Comparison of ENCODE assay signal across 24 cellular contexts in the genomic region with DNA sequence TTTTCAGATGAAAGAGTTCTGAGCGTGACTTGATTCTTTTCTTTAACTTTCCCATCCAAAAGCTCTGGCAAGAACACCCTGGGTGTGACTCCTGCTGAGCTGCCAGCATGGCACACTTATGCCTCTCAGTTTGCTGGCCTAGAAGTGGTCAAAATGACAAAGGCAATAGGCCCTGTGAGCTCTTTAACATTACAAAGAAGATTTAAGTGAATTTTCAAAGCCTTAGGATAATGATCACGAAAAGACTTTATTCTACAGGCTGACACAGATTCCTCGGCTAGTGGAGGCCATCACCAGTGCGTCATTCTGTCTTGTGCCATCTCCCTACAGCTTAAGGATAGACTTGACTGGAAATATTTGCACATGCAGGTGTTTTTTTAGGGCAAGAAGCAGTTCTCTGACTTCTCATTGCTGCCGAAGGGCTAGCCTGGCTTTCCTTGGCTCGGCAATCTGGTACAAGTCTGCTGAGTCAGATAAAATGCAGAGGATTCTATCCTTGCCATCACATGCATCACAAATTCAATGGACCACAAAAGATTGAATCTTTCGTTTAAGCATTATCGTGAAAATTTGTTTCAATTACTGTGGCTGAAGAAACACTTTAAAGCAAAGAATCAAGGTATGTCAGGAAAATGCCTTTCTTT.
"Had no signal": no experiment of that assay in that cellular context is flagged by ENCODE, and none has a peak within 500 bp of the region (broad histone marks: within the 10 kb centered on the region; RNA-seq: fewer than 3 reads in every experiment).

No MANE protein-coding gene starts in this region.

- DNase-seq: activated CD4-positive, alpha-beta T cell treated with anti-CD3 and anti-CD28 coated beads, Interleukin-2, amount 50 U/mL, for 1 hour; activated CD8-positive, alpha-beta memory T cell treated with anti-CD3 and anti-CD28 coated beads, Interleukin-2, amount 50 U/mL, for 48 hours; activated effector memory CD4-positive, alpha-beta T cell treated with Interleukin-2 at 50 U/mL for 16 hours; activated naive CD4-positive, alpha-beta T cell treated with anti-CD3 and anti-CD28 coated beads, Interleukin-2, amount 50 U/mL, for 16 hours; activated T-cell treated with anti-CD3 and anti-CD28 coated beads, Interleukin-2, amount 50 U/mL, for 48 hours; aorta; cerebellar nuclear complex; cortex of kidney; effector CD8-positive, alpha-beta T cell; heart right ventricle; left ventricle myocardium superior; right cardiac atrium; stimulated activated CD4-positive, alpha-beta T cell treated with anti-CD3 and anti-CD28 coated beads, Interleukin-15, amount 100 ng/mL, for 24 hours; stimulated activated CD4-positive, alpha-beta T cell treated with anti-CD3 and anti-CD28 coated beads, Interleukin-2, amount 100 ng/mL, for 48 hours; stimulated activated naive CD8-positive, alpha-beta T cell treated with anti-CD3 and anti-CD28 coated beads, Interleukin-15, amount 100 ng/mL, for 72 hours; T1000; transverse colon; uterus had no signal

- H3K27ac ChIP-seq: esophagus muscularis mucosa, gastroesophageal sphincter, heart right ventricle, prostate gland, suprapubic skin, transverse colon, uterus had no signal

- H3K4me3 Mint-ChIP-seq: stimulated activated naive CD8-positive, alpha-beta T cell treated with anti-CD3 and anti-CD28 coated beads, Interleukin-15, amount 100 ng/mL, for 72 hours had no signal

- ATAC-seq: activated CD4-positive, CD25-positive, alpha-beta regulatory T cell treated with anti-CD3 and anti-CD28 coated beads, Interleukin-2, amount 50 U/mL, for 24 hours; gastroesophageal sphincter; heart right ventricle; left ventricle myocardium superior; right cardiac atrium; stimulated activated naive CD8-positive, alpha-beta T cell treated with anti-CD3 and anti-CD28 coated beads, Interleukin-15, amount 100 ng/mL, for 72 hours had no signal

- H3K9me3 Mint-ChIP-seq: stimulated activated naive CD8-positive, alpha-beta T cell treated with anti-CD3 and anti-CD28 coated beads, Interleukin-15, amount 100 ng/mL, for 72 hours had no signal

- FAIRE-seq: endothelial cell of umbilical vein had no signal

- H3K36me3 ChIP-seq: esophagus muscularis mucosa, gastroesophageal sphincter, heart right ventricle, prostate gland, suprapubic skin, transverse colon, uterus had no signal

- H3K4me1 Mint-ChIP-seq: stimulated activated naive CD8-positive, alpha-beta T cell treated with anti-CD3 and anti-CD28 coated beads, Interleukin-15, amount 100 ng/mL, for 72 hours had no signal

- H3K9me3 ChIP-seq: esophagus muscularis mucosa, gastroesophageal sphincter, heart right ventricle, prostate gland, suprapubic skin, transverse colon, uterus had no signal

- H3K27me3 ChIP-seq: esophagus muscularis mucosa, gastroesophageal sphincter, suprapubic skin, transverse colon, uterus had no signal

- H3K4me3 ChIP-seq: esophagus muscularis mucosa, gastroesophageal sphincter, heart right ventricle, prostate gland, suprapubic skin, transverse colon, uterus had no signal

- H3K27ac Mint-ChIP-seq: stimulated activated naive CD8-positive, alpha-beta T cell treated with anti-CD3 and anti-CD28 coated beads, Interleukin-15, amount 100 ng/mL, for 72 hours had no signal

- H3K4me1 ChIP-seq: esophagus muscularis mucosa, gastroesophageal sphincter, heart right ventricle, prostate gland, suprapubic skin, transverse colon, uterus had no signal
